In the genomic region with DNA sequence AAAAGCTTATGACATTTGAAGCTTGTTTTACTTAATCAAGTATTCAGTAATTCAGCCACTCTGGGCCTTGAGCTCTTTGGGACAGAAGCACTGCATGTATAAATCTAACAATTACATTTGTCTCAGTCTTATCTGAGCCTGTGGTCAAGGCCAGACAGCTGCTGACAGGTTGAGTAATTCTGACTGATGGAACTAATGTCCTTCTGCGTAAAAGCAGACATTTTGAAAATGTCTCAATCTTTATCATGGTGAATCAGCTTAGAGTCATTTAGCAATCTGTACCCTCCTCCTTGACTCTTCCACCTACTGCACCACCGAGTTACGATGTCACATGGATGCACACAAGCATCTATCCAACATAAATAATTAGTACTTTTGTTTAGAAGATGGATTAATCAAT, we compare ENCODE assay signal across 1 cellular context.
TF ChIP-seq lines count a peak whose summit lies in the region.

No MANE protein-coding gene starts in this region.

TF ChIP-seq in K562, 482 proteins besides CTCF, POLR2A, EP300 and RAD21 (continued from another document and continues in another):
- TF ChIP-seq, protein P1, sequence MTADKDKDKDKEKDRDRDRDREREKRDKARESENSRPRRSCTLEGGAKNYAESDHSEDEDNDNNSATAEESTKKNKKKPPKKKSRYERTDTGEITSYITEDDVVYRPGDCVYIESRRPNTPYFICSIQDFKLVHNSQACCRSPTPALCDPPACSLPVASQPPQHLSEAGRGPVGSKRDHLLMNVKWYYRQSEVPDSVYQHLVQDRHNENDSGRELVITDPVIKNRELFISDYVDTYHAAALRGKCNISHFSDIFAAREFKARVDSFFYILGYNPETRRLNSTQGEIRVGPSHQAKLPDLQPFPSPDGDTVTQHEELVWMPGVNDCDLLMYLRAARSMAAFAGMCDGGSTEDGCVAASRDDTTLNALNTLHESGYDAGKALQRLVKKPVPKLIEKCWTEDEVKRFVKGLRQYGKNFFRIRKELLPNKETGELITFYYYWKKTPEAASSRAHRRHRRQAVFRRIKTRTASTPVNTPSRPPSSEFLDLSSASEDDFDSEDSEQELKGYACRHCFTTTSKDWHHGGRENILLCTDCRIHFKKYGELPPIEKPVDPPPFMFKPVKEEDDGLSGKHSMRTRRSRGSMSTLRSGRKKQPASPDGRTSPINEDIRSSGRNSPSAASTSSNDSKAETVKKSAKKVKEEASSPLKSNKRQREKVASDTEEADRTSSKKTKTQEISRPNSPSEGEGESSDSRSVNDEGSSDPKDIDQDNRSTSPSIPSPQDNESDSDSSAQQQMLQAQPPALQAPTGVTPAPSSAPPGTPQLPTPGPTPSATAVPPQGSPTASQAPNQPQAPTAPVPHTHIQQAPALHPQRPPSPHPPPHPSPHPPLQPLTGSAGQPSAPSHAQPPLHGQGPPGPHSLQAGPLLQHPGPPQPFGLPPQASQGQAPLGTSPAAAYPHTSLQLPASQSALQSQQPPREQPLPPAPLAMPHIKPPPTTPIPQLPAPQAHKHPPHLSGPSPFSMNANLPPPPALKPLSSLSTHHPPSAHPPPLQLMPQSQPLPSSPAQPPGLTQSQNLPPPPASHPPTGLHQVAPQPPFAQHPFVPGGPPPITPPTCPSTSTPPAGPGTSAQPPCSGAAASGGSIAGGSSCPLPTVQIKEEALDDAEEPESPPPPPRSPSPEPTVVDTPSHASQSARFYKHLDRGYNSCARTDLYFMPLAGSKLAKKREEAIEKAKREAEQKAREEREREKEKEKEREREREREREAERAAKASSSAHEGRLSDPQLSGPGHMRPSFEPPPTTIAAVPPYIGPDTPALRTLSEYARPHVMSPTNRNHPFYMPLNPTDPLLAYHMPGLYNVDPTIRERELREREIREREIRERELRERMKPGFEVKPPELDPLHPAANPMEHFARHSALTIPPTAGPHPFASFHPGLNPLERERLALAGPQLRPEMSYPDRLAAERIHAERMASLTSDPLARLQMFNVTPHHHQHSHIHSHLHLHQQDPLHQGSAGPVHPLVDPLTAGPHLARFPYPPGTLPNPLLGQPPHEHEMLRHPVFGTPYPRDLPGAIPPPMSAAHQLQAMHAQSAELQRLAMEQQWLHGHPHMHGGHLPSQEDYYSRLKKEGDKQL (CRISPR knock-in tag; IDR thresholded peaks at IDR 0.05; ENCODE audit: borderline replicate concordance): peak; percentile 70; the same call in 1 of the 2 replicates
- TF ChIP-seq BHLHE40 (IDR thresholded peaks at IDR 0.05; ENCODE audit: low read length): peak; percentile 52
- TF ChIP-seq ZNF764 (CRISPR knock-in tag; IDR thresholded peaks at IDR 0.05; ENCODE audit: low read depth): no peak
- peak in 1 of 2 experiments; percentile 91; a peak in 2 of 4 replicates for TF ChIP-seq NONO (IDR thresholded peaks at IDR 0.05; ENCODE audit: low read depth in 2 of 2, low read length in 1 of 2)
- TF ChIP-seq EP400 (IDR thresholded peaks at IDR 0.05): peak; percentile 54
- TF ChIP-seq SRSF7 (optimal IDR thresholded peaks at IDR 0.05; ENCODE audit: low read depth, low read length): no peak
- TF ChIP-seq, protein P2, sequence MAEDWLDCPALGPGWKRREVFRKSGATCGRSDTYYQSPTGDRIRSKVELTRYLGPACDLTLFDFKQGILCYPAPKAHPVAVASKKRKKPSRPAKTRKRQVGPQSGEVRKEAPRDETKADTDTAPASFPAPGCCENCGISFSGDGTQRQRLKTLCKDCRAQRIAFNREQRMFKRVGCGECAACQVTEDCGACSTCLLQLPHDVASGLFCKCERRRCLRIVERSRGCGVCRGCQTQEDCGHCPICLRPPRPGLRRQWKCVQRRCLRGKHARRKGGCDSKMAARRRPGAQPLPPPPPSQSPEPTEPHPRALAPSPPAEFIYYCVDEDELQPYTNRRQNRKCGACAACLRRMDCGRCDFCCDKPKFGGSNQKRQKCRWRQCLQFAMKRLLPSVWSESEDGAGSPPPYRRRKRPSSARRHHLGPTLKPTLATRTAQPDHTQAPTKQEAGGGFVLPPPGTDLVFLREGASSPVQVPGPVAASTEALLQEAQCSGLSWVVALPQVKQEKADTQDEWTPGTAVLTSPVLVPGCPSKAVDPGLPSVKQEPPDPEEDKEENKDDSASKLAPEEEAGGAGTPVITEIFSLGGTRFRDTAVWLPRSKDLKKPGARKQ (CRISPR knock-in tag; IDR thresholded peaks at IDR 0.05): no peak
- TF ChIP-seq, protein P3, sequence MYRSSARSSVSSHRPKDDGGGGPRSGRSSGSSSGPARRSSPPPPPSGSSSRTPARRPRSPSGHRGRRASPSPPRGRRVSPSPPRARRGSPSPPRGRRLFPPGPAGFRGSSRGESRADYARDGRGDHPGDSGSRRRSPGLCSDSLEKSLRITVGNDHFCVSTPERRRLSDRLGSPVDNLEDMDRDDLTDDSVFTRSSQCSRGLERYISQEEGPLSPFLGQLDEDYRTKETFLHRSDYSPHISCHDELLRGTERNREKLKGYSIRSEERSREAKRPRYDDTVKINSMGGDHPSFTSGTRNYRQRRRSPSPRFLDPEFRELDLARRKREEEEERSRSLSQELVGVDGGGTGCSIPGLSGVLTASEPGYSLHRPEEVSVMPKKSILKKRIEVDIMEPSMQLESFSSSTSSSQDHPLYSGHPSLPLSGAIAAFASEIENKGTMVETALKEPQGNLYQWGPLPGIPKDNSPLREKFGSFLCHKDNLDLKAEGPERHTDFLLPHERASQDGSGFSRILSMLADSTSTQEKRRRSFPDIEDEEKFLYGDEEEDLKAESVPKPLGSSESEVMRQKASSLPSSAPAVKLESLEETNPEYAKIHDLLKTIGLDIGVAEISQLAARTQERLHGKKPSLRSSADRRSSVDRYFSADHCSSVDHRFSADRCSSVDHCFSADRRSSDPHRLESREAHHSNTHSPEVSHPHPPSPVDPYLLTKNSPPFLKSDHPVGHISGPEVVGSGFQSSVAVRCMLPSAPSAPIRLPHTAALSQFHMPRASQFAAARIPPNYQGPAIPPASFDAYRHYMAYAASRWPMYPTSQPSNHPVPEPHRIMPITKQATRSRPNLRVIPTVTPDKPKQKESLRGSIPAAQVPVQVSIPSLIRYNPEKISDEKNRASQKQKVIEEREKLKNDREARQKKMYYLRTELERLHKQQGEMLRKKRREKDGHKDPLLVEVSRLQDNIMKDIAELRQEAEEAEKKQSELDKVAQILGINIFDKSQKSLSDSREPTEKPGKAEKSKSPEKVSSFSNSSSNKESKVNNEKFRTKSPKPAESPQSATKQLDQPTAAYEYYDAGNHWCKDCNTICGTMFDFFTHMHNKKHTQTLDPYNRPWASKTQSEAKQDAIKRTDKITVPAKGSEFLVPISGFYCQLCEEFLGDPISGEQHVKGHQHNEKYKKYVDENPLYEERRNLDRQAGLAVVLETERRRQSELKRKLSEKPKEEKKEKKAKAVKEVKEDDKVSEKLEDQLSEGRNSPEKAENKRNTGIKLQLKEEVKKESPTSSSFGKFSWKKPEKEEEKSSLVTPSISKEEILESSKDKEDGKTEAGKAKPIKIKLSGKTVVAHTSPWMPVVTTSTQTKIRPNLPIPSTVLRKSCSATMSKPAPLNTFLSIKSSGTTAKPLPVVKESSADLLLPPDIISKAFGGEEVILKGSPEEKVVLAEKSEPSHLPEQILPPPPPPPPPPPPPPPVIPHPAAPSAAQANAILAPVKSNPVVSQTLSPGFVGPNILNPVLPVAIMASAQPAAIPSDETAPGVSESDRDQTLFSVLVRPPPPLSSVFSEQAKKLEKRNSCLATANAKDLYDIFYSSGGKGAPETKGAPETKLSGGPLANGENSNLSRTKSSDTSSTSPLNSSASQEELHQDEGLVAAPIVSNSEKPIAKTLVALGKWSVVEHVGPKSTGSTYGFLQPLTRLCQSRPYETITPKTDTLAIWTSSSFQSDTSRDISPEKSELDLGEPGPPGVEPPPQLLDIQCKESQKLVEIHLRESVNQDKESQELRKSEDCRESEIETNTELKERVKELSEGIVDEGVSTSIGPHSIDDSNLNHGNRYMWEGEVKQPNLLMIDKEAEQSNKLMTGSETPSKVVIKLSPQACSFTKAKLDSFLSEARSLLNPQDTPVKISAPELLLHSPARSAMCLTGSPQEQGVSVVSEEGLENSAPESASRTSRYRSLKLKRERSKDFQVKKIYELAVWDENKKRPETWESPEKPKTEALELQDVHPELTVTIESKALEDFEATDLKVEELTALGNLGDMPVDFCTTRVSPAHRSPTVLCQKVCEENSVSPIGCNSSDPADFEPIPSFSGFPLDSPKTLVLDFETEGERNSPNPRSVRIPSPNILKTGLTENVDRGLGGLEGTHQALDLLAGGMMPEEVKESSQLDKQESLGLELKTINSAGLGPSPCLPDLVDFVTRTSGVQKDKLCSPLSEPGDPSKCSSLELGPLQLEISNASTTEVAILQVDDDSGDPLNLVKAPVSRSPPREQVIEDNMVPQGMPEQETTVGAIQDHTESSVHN (IDR thresholded peaks at IDR 0.05; ENCODE audit: borderline replicate concordance in 1 of 2, low read depth in 1 of 2): peak in 1 of 2 experiments; percentile 88; a peak in 2 of 4 replicates
- TF ChIP-seq ZNF3 (CRISPR knock-in tag; IDR thresholded peaks at IDR 0.05): no peak
- peak; percentile 89 to 91 for TF ChIP-seq NCOA2 (IDR thresholded peaks at IDR 0.05; ENCODE audit: partially characterized antibody in 2 of 2)
- no peak for TF ChIP-seq TGIF2 (CRISPR knock-in tag; IDR thresholded peaks at IDR 0.05)
- TF ChIP-seq CBFA2T3 (IDR thresholded peaks at IDR 0.05): peak; percentile 99
- peak; percentile 84 for TF ChIP-seq ATF7 (IDR thresholded peaks at IDR 0.05)
- TF ChIP-seq, protein P4, sequence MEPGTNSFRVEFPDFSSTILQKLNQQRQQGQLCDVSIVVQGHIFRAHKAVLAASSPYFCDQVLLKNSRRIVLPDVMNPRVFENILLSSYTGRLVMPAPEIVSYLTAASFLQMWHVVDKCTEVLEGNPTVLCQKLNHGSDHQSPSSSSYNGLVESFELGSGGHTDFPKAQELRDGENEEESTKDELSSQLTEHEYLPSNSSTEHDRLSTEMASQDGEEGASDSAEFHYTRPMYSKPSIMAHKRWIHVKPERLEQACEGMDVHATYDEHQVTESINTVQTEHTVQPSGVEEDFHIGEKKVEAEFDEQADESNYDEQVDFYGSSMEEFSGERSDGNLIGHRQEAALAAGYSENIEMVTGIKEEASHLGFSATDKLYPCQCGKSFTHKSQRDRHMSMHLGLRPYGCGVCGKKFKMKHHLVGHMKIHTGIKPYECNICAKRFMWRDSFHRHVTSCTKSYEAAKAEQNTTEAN (CRISPR knock-in tag; IDR thresholded peaks at IDR 0.05): no peak
- TF ChIP-seq CCNT2 (IDR thresholded peaks at IDR 0.05; ENCODE audit: borderline replicate concordance, extremely low read depth, insufficient read length, low read depth, low read length): peak; percentile 98
- peak; percentile 47 for TF ChIP-seq MTA3 (IDR thresholded peaks at IDR 0.05; ENCODE audit: borderline replicate concordance)
- 0 out of 2 replicates have a peak, but pooled peaks have one; percentile 25 for TF ChIP-seq C11orf30 (IDR thresholded peaks at IDR 0.05; ENCODE audit: low read depth)
- TF ChIP-seq GABPB2 (CRISPR knock-in tag; conservative IDR thresholded peaks at IDR 0.05): no peak
- TF ChIP-seq ZBTB17 (CRISPR knock-in tag; IDR thresholded peaks at IDR 0.05): peak; percentile 93
- peak; percentile 47; the same call in 1 of the 2 replicates for TF ChIP-seq MEF2A (IDR thresholded peaks at IDR 0.05; ENCODE audit: control insufficient read depth, low read depth, low read length)
- no peak for TF ChIP-seq SMARCB1 (IDR thresholded peaks at IDR 0.05; ENCODE audit: insufficient read length, low read depth)
- no peak for TF ChIP-seq ZNF165 (CRISPR knock-in tag; IDR thresholded peaks at IDR 0.05; ENCODE audit: borderline replicate concordance)
- peak; percentile 98 for TF ChIP-seq FOXM1 (IDR thresholded peaks at IDR 0.05; ENCODE audit: low read depth)
- TF ChIP-seq FOXM1 (CRISPR knock-in tag; IDR thresholded peaks at IDR 0.05; ENCODE audit: low read depth): no peak
- TF ChIP-seq ZBED1 (IDR thresholded peaks at IDR 0.05): peak; percentile 95
- TF ChIP-seq PML (IDR thresholded peaks at IDR 0.05; ENCODE audit: low read length): peak; percentile 99
- peak; percentile 98 for TF ChIP-seq PHB2 (IDR thresholded peaks at IDR 0.05; ENCODE audit: low read depth)
- TF ChIP-seq HMG20A (CRISPR knock-in tag; conservative IDR thresholded peaks at IDR 0.05): peak; percentile 95
- TF ChIP-seq, protein P5, sequence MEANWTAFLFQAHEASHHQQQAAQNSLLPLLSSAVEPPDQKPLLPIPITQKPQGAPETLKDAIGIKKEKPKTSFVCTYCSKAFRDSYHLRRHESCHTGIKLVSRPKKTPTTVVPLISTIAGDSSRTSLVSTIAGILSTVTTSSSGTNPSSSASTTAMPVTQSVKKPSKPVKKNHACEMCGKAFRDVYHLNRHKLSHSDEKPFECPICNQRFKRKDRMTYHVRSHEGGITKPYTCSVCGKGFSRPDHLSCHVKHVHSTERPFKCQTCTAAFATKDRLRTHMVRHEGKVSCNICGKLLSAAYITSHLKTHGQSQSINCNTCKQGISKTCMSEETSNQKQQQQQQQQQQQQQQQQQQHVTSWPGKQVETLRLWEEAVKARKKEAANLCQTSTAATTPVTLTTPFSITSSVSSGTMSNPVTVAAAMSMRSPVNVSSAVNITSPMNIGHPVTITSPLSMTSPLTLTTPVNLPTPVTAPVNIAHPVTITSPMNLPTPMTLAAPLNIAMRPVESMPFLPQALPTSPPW (CRISPR knock-in tag; IDR thresholded peaks at IDR 0.05): peak; percentile 66
- TF ChIP-seq ZBTB7A (IDR thresholded peaks at IDR 0.05; ENCODE audit: borderline replicate concordance, control insufficient read depth, low read depth, low read length): no peak
- TF ChIP-seq SP1 (CRISPR knock-in tag; IDR thresholded peaks at IDR 0.05): peak; percentile 66
- TF ChIP-seq, protein P6, sequence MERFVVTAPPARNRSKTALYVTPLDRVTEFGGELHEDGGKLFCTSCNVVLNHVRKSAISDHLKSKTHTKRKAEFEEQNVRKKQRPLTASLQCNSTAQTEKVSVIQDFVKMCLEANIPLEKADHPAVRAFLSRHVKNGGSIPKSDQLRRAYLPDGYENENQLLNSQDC (CRISPR knock-in tag; IDR thresholded peaks at IDR 0.05): 0 out of 2 replicates have a peak, but pooled peaks have one; percentile 24
- TF ChIP-seq, protein P7, sequence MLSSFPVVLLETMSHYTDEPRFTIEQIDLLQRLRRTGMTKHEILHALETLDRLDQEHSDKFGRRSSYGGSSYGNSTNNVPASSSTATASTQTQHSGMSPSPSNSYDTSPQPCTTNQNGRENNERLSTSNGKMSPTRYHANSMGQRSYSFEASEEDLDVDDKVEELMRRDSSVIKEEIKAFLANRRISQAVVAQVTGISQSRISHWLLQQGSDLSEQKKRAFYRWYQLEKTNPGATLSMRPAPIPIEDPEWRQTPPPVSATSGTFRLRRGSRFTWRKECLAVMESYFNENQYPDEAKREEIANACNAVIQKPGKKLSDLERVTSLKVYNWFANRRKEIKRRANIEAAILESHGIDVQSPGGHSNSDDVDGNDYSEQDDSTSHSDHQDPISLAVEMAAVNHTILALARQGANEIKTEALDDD (IDR thresholded peaks at IDR 0.05): peak; percentile 59
- peak; percentile 81 for TF ChIP-seq ZNF24 (IDR thresholded peaks at IDR 0.05)
- TF ChIP-seq, protein P8, sequence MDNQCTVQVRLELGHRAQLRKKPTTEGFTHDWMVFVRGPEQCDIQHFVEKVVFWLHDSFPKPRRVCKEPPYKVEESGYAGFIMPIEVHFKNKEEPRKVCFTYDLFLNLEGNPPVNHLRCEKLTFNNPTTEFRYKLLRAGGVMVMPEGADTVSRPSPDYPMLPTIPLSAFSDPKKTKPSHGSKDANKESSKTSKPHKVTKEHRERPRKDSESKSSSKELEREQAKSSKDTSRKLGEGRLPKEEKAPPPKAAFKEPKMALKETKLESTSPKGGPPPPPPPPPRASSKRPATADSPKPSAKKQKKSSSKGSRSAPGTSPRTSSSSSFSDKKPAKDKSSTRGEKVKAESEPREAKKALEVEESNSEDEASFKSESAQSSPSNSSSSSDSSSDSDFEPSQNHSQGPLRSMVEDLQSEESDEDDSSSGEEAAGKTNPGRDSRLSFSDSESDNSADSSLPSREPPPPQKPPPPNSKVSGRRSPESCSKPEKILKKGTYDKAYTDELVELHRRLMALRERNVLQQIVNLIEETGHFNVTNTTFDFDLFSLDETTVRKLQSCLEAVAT (IDR thresholded peaks at IDR 0.05): peak in 1 of 2 experiments; percentile 99; a peak in 2 of 4 replicates
- TF ChIP-seq HOXB6 (CRISPR knock-in tag; IDR thresholded peaks at IDR 0.05; ENCODE audit: borderline replicate concordance): no peak
